ENCODE assay signal across 8 cellular contexts in genomic region chr1:112674986-112675727, GRCh38. TPM values are rescaled to one million over a fixed set of nuclear protein-coding genes. Genes with fewer than 3 reads are reported as not detected.
DNase-seq lines count a peak whose midpoint lies in the region; ATAC-seq, FAIRE-seq and TF ChIP-seq lines count a peak whose summit lies in the region.

No MANE protein-coding gene starts in this region.

- in situ Hi-C loops in HepG2 (cut with HindIII; ENCODE audit: extremely low pct_ligation_motif_present, low pct_unique_long_range_greater_than_20kb): loop anchor here (5.0 kb wide), 1 partner anchor 32 kb away; the partner anchor contains the start of gene RHOC

- peaks cover 62% of the 10 kb centered on the region for H3K4me1 Mint-ChIP-seq in WTC11
- peaks cover 61% of the 10 kb centered on the region for H3K4me1 Mint-ChIP-seq in central memory CD8-positive, alpha-beta T cell

- H2AFZ ChIP-seq in HepG2 (ENCODE audit: low read length): no peak overlapping the region

- no TSS peak for BruUV-seq in HepG2 (replicated peaks; lab: Mats Ljungman, UMichigan)

- H3K79me2 ChIP-seq in DOHH2 (ENCODE audit: control insufficient read depth, low read length): no peaks in the 10 kb centered on the region
- peaks cover 50% of the 10 kb centered on the region for H3K79me2 ChIP-seq in HepG2 (ENCODE audit: insufficient read depth, low read length)

- H3K4me2 ChIP-seq in DOHH2 (ENCODE audit: low read length) (peak overlapping the region; percentile 99), HepG2 (ENCODE audit: low read depth, low read length) (peak overlapping the region; percentile 91)

- H3K27me3 ChIP-seq in DOHH2 (ENCODE audit: control insufficient read depth, low read length): peaks cover 11% of the 10 kb centered on the region
- no peaks in the 10 kb centered on the region; a peak in 1 of 5 replicates for H3K27me3 ChIP-seq in HepG2 (ENCODE audit: control insufficient read depth in 1 of 2, insufficient read depth in 2 of 2, low read length in 2 of 2)

- H3F3A ChIP-seq in DOHH2 (ENCODE audit: control insufficient read depth, insufficient read depth): peaks cover 32% of the 10 kb centered on the region

- H3K27ac Mint-ChIP-seq in WTC11: peak overlapping the region; percentile 92; the same call in 1 of the 2 replicates
- H3K27ac Mint-ChIP-seq in central memory CD8-positive, alpha-beta T cell (ENCODE audit: low read depth): peak overlapping the region; percentile 98

- H4K20me1 ChIP-seq in DOHH2 (ENCODE audit: control insufficient read depth, insufficient read depth, low read depth, low read length) (peaks cover 4% of the 10 kb centered on the region; the same call in 1 of the 2 replicates), HepG2 (ENCODE audit: insufficient read depth, low read length) (no peaks in the 10 kb centered on the region)

- H3K9me2 ChIP-seq in DOHH2 (replicated peaks; ENCODE audit: control insufficient read depth, low read length): no peaks in the 10 kb centered on the region

- H3K4me3 Mint-ChIP-seq in WTC11: peak overlapping the region; percentile 89
- H3K4me3 Mint-ChIP-seq in central memory CD8-positive, alpha-beta T cell: peak overlapping the region; percentile 99

- TF ChIP-seq CTCF in DOHH2 (IDR thresholded peaks at IDR 0.05; ENCODE audit: low read depth, low read length, poor library complexity, severe bottlenecking): peak; percentile 11
- TF ChIP-seq CTCF in WTC11 (IDR thresholded peaks at IDR 0.05): no peak
- peak; percentile 30 for TF ChIP-seq CTCF in HepG2 (CRISPR knock-in tag; IDR thresholded peaks at IDR 0.05)

- H3K36me3 ChIP-seq in DOHH2 (ENCODE audit: control insufficient read depth, low read length): peaks cover 23% of the 10 kb centered on the region
- peaks cover 44% of the 10 kb centered on the region for H3K36me3 ChIP-seq in KOPT-K1 (ENCODE audit: insufficient read depth, low read length)
- H3K36me3 ChIP-seq in HepG2 (replicated peaks in 1 of 2; ENCODE audit: control insufficient read depth in 1 of 2, insufficient read depth in 2 of 2, low read length in 2 of 2): peaks cover 2 to 5% of the 10 kb centered on the region in 2 experiments; a peak in 3 of 5 replicates

- POLR2A ChIA-PET in WTC11 (lab: Charles Lee): interaction anchor here (0.5 to 2.3 kb wide), 14 partner anchors 14 to 284 kb away, joined by 3 to 16 read pairs (median 4); partner anchors contain the start of genes PPM1J and ST7L
- POLR2A ChIA-PET in HepG2 (lab: Yijun Ruan, JAX): interaction anchor here (0.5 to 5.5 kb wide), 15 partner anchors 10 to 1083 kb away, joined by 3 to 251 read pairs (median 7); partner anchors contain the start of genes PPM1J, RHOC and ST7L

- peaks cover 10% of the 10 kb centered on the region; the same call in 1 of the 2 replicates for H3K27me3 Mint-ChIP-seq in WTC11 (ENCODE audit: low read depth)
- no peaks in the 10 kb centered on the region for H3K27me3 Mint-ChIP-seq in central memory CD8-positive, alpha-beta T cell

- ATAC-seq in GM21576 (IDR thresholded peaks at IDR 0.05; ENCODE audit: unreplicated experiment): peak; percentile 24
- ATAC-seq in WTC11: peak; percentile 16
- ATAC-seq in central memory CD8-positive, alpha-beta T cell (replicated peaks; ENCODE audit: extremely low read depth, poor library complexity, severe bottlenecking): peak; percentile 42
- ATAC-seq in HepG2: peak; percentile 84

- no peaks in the 10 kb centered on the region for H3K9me3 ChIP-seq in DOHH2 (ENCODE audit: control insufficient read depth, insufficient read depth, low read length)
- H3K9me3 ChIP-seq in KOPT-K1 (ENCODE audit: insufficient read depth, low read length, poor library complexity, severe bottlenecking): no peaks in the 10 kb centered on the region
- H3K9me3 ChIP-seq in HepG2 (ENCODE audit: low read length): no peaks in the 10 kb centered on the region

- peaks cover 41% of the 10 kb centered on the region for H3K4me1 ChIP-seq in DOHH2 (ENCODE audit: control insufficient read depth, low read length)
- peaks cover 49% of the 10 kb centered on the region for H3K4me1 ChIP-seq in HepG2 (ENCODE audit: insufficient read depth, low read length)

- TF ChIP-seq POLR2A in HepG2 (IDR thresholded peaks at IDR 0.05; ENCODE audit: insufficient read depth in 1 of 2, low read depth in 2 of 2, low read length in 2 of 2): no peak; a peak in 1 of 4 replicates

- TF ChIP-seq EP300 in HepG2 (IDR thresholded peaks at IDR 0.05; ENCODE audit: low read depth in 2 of 2, low read length in 2 of 2): no peak
- TF ChIP-seq EP300 in HepG2 (CRISPR knock-in tag; IDR thresholded peaks at IDR 0.05; ENCODE audit: borderline replicate concordance): no peak

- no peak overlapping the region for H3K27ac ChIP-seq in DOHH2 (ENCODE audit: low read depth, low read length)
- H3K27ac ChIP-seq in KOPT-K1 (ENCODE audit: low read depth, low read length, poor library complexity, severe bottlenecking): peak overlapping the region; percentile 94
- peak overlapping the region; percentile 90 for H3K27ac ChIP-seq in HepG2 (ENCODE audit: extremely low read length, insufficient read depth, low read length)

- no peak for FAIRE-seq in HepG2 (lab: Jason Lieb, UNC)

- under 1% methylated on average over 14 of the region's 68 CpGs for WGBS in HepG2 (ENCODE audit: low lambda C conversion rate)

- peaks cover 15% of the 10 kb centered on the region for H3K36me3 Mint-ChIP-seq in WTC11
- peaks cover 31% of the 10 kb centered on the region for H3K36me3 Mint-ChIP-seq in central memory CD8-positive, alpha-beta T cell (ENCODE audit: insufficient read depth)

- CTCF ChIA-PET in WTC11 (lab: Charles Lee): interaction anchor here (0.5 to 3.6 kb wide), 22 partner anchors 13 to 1128 kb away, joined by 3 to 23 read pairs (median 4); partner anchors contain the start of genes LRIG2, PPM1J, SLC16A1 and WNT2B
- CTCF ChIA-PET in HepG2 (lab: Yijun Ruan, JAX; ENCODE audit: low intra/inter-chr PET ratio, low total read pairs): interaction anchor here (3.7 kb wide), 1 partner anchor 32 kb away, joined by 17 read pairs; the partner anchor contains the start of gene RHOC

- peak overlapping the region; percentile 92 for H3K9ac ChIP-seq in HepG2 (ENCODE audit: insufficient read depth, low read depth, low read length)

- intact Hi-C loops in HepG2 (cut with micrococcal nuclease; ENCODE audit: unreplicated experiment): loop anchor here (2.0 kb wide), 2 partner anchors 24 to 56 kb away; partner anchors contain the start of genes CAPZA1 and ST7L

- DNase-seq in WTC11 (ENCODE audit: low spot score) (peak; percentile 69), HepG2 (ENCODE audit: low spot score) (peak; percentile 14), DMS114 treated with DMSO at 0.1 percent for 48 hours (lab: John Stamatoyannopoulos, UW; ENCODE audit: unreplicated experiment) (no peak)
- DNase-seq in central memory CD8-positive, alpha-beta T cell (ENCODE audit: low spot score in 2 of 2): peak in 1 of 2 donors; percentile 24
- peak in 2 of 3 experiments; percentile 5 to 41 for DNase-seq in stimulated activated CD4-positive, alpha-beta T cell treated with anti-CD3 and anti-CD28 coated beads, TNF-alpha, amount 100 ng/mL, for 24 hours (ENCODE audit: low read depth in 3 of 3)

- TF ChIP-seq RAD21 in HepG2 (CRISPR knock-in tag; IDR thresholded peaks at IDR 0.05): 0 out of 2 replicates have a peak, but pooled peaks have one; percentile 42

- H3K4me3 ChIP-seq in DOHH2 (ENCODE audit: low read length): peak overlapping the region; percentile 85
- H3K4me3 ChIP-seq in HepG2 (replicated peaks in 1 of 3; ENCODE audit: insufficient read depth in 1 of 3, low read depth in 2 of 3, low read length in 3 of 3): peak overlapping the region; percentile 82 to 91 (median 83)

- H3K9me3 Mint-ChIP-seq in WTC11: peaks cover 4% of the 10 kb centered on the region; the same call in 1 of the 2 replicates
- no peaks in the 10 kb centered on the region for H3K9me3 Mint-ChIP-seq in central memory CD8-positive, alpha-beta T cell

RNA-seq across cellular contexts. Expression of gene MOV10, which starts 0.7 kb away (rescaled TPM):
- total RNA-seq in WTC11 (2021) (80.7 to 99.1 TPM (median 98.8 TPM) in 3 replicates), HepG2 (2016; rRNA removed; fragmentation: Illumina TruSeq; extraction: Trizol) (38.0 and 56.4 TPM in 2 replicates)
- total RNA-seq in HepG2 (2016; cell fraction: cytosol; rRNA removed; fragmentation: Illumina TruSeq; extraction: Trizol; ENCODE audit: low read depth): 8.9 and 12.9 TPM in 2 replicates
- 38.3 and 56.0 TPM in 2 replicates for total RNA-seq in HepG2 (2016; cell fraction: insoluble cytoplasmic fraction; rRNA removed; fragmentation: Illumina TruSeq; extraction: Trizol)
- 16.5 and 18.1 TPM in 2 replicates for total RNA-seq in HepG2 (2016; cell fraction: membrane; rRNA removed; fragmentation: Illumina TruSeq; extraction: Trizol)
- 73.8 and 86.8 TPM in 2 replicates for total RNA-seq in HepG2 (2016; cell fraction: nucleus; rRNA removed; fragmentation: Illumina TruSeq; extraction: Trizol)
- polyA plus RNA-seq in HepG2 (2011; rRNA removed): 58.2 and 70.6 TPM in 2 replicates
- polyA plus RNA-seq in HepG2 (2011; cell fraction: cytosol; rRNA removed): 29.1 and 29.4 TPM in 2 replicates
- polyA plus RNA-seq in HepG2 (2011; cell fraction: nucleus; rRNA removed): 312 and 401 TPM in 2 replicates
- 49.6 and 55.9 TPM in 2 replicates for polyA plus RNA-seq in HepG2 (2012)
- 11.5 and 13.4 TPM in 2 replicates for polyA plus RNA-seq in HepG2 (2016; cell fraction: cytosol; fragmentation: Illumina TruSeq; extraction: Trizol; ENCODE audit: low read depth)
- polyA plus RNA-seq in HepG2 (2016; cell fraction: insoluble cytoplasmic fraction; fragmentation: Illumina TruSeq; extraction: Trizol; ENCODE audit: low read depth): 53.0 and 64.1 TPM in 2 replicates
- 20.2 and 20.9 TPM in 2 replicates for polyA plus RNA-seq in HepG2 (2016; cell fraction: membrane; fragmentation: Illumina TruSeq; extraction: Trizol; ENCODE audit: low read depth)
- 253 and 261 TPM in 2 replicates for polyA plus RNA-seq in HepG2 (2016; cell fraction: nucleus; fragmentation: Illumina TruSeq; extraction: Trizol; ENCODE audit: insufficient read depth, low read depth)
- 73.5 and 79.2 TPM in 2 replicates for polyA minus RNA-seq in HepG2 (2011; rRNA and poly(A)+ RNA removed; ENCODE audit: low replicate concordance)
- polyA minus RNA-seq in HepG2 (2011; cell fraction: cytosol; rRNA and poly(A)+ RNA removed): 22.2 and 39.1 TPM in 2 replicates
- 92.0 and 96.2 TPM in 2 replicates for polyA minus RNA-seq in HepG2 (2011; cell fraction: nucleus; rRNA and poly(A)+ RNA removed)

RNA-seq across cellular contexts. Expression of gene RHOC, which starts 31.8 kb away (rescaled TPM):
- total RNA-seq in WTC11 (2021) (67.9 to 68.9 TPM (median 68.2 TPM) in 3 replicates), HepG2 (2016; rRNA removed; fragmentation: Illumina TruSeq; extraction: Trizol) (64.3 and 67.4 TPM in 2 replicates)
- 40.7 and 41.9 TPM in 2 replicates for total RNA-seq in HepG2 (2016; cell fraction: cytosol; rRNA removed; fragmentation: Illumina TruSeq; extraction: Trizol; ENCODE audit: low read depth)
- 68.8 and 78.0 TPM in 2 replicates for total RNA-seq in HepG2 (2016; cell fraction: insoluble cytoplasmic fraction; rRNA removed; fragmentation: Illumina TruSeq; extraction: Trizol)
- total RNA-seq in HepG2 (2016; cell fraction: membrane; rRNA removed; fragmentation: Illumina TruSeq; extraction: Trizol): 52.1 and 54.9 TPM in 2 replicates
- total RNA-seq in HepG2 (2016; cell fraction: nucleus; rRNA removed; fragmentation: Illumina TruSeq; extraction: Trizol): 31.5 and 32.7 TPM in 2 replicates
- polyA plus RNA-seq in HepG2 (2011; rRNA removed): 182 and 203 TPM in 2 replicates
- 242 and 267 TPM in 2 replicates for polyA plus RNA-seq in HepG2 (2011; cell fraction: cytosol; rRNA removed)
- polyA plus RNA-seq in HepG2 (2011; cell fraction: nucleus; rRNA removed): 113 and 161 TPM in 2 replicates
- polyA plus RNA-seq in HepG2 (2012): 110 and 146 TPM in 2 replicates
- 46.2 and 50.8 TPM in 2 replicates for polyA plus RNA-seq in HepG2 (2016; cell fraction: cytosol; fragmentation: Illumina TruSeq; extraction: Trizol; ENCODE audit: low read depth)
- polyA plus RNA-seq in HepG2 (2016; cell fraction: insoluble cytoplasmic fraction; fragmentation: Illumina TruSeq; extraction: Trizol; ENCODE audit: low read depth): 85.4 and 98.1 TPM in 2 replicates
- polyA plus RNA-seq in HepG2 (2016; cell fraction: membrane; fragmentation: Illumina TruSeq; extraction: Trizol; ENCODE audit: low read depth): 52.0 and 55.8 TPM in 2 replicates
- 65.0 and 66.7 TPM in 2 replicates for polyA plus RNA-seq in HepG2 (2016; cell fraction: nucleus; fragmentation: Illumina TruSeq; extraction: Trizol; ENCODE audit: insufficient read depth, low read depth)
- polyA minus RNA-seq in HepG2 (2011; rRNA and poly(A)+ RNA removed; ENCODE audit: low replicate concordance): 93.1 and 215 TPM in 2 replicates
- 55.3 and 74.0 TPM in 2 replicates for polyA minus RNA-seq in HepG2 (2011; cell fraction: cytosol; rRNA and poly(A)+ RNA removed)
- 47.8 and 64.6 TPM in 2 replicates for polyA minus RNA-seq in HepG2 (2011; cell fraction: nucleus; rRNA and poly(A)+ RNA removed)

RNA-seq across cellular contexts. Expression of gene PPM1J, which starts 40.0 kb away (rescaled TPM):
- total RNA-seq in WTC11 (2021) (19.3 to 23.5 TPM (median 22.6 TPM) in 3 replicates), HepG2 (2016; rRNA removed; fragmentation: Illumina TruSeq; extraction: Trizol) (0.07 TPM in 1 of 2 replicates, not detected in the other)
- not detected in 2 replicates for total RNA-seq in HepG2 (2016; cell fraction: cytosol; rRNA removed; fragmentation: Illumina TruSeq; extraction: Trizol; ENCODE audit: low read depth)
- 0.09 and 0.11 TPM in 2 replicates for total RNA-seq in HepG2 (2016; cell fraction: insoluble cytoplasmic fraction; rRNA removed; fragmentation: Illumina TruSeq; extraction: Trizol)
- total RNA-seq in HepG2 (2016; cell fraction: membrane; rRNA removed; fragmentation: Illumina TruSeq; extraction: Trizol): 0.12 TPM in 1 of 2 replicates, not detected in the other
- not detected in 2 replicates for total RNA-seq in HepG2 (2016; cell fraction: nucleus; rRNA removed; fragmentation: Illumina TruSeq; extraction: Trizol)
- polyA plus RNA-seq in HepG2 (2011; rRNA removed): 0.22 and 0.50 TPM in 2 replicates
- 0.36 and 0.40 TPM in 2 replicates for polyA plus RNA-seq in HepG2 (2011; cell fraction: cytosol; rRNA removed)
- 1.2 TPM in 2 replicates for polyA plus RNA-seq in HepG2 (2011; cell fraction: nucleus; rRNA removed)
- polyA plus RNA-seq in HepG2 (2012): 0.32 and 0.37 TPM in 2 replicates
- polyA plus RNA-seq in HepG2 (2016; cell fraction: cytosol; fragmentation: Illumina TruSeq; extraction: Trizol; ENCODE audit: low read depth): not detected in 2 replicates
- polyA plus RNA-seq in HepG2 (2016; cell fraction: insoluble cytoplasmic fraction; fragmentation: Illumina TruSeq; extraction: Trizol; ENCODE audit: low read depth): not detected in 2 replicates
- polyA plus RNA-seq in HepG2 (2016; cell fraction: membrane; fragmentation: Illumina TruSeq; extraction: Trizol; ENCODE audit: low read depth): 0.09 TPM in 1 of 2 replicates, not detected in the other
- polyA plus RNA-seq in HepG2 (2016; cell fraction: nucleus; fragmentation: Illumina TruSeq; extraction: Trizol; ENCODE audit: insufficient read depth, low read depth): not detected in 2 replicates
- 0.30 and 0.49 TPM in 2 replicates for polyA minus RNA-seq in HepG2 (2011; rRNA and poly(A)+ RNA removed; ENCODE audit: low replicate concordance)
- not detected in 2 replicates for polyA minus RNA-seq in HepG2 (2011; cell fraction: cytosol; rRNA and poly(A)+ RNA removed)
- not detected in 2 replicates for polyA minus RNA-seq in HepG2 (2011; cell fraction: nucleus; rRNA and poly(A)+ RNA removed)

RNA-seq across cellular contexts. Expression of gene CAPZA1, which starts 55.5 kb away (rescaled TPM):
- total RNA-seq in WTC11 (2021): 86.6 to 97.5 TPM (median 91.3 TPM) in 3 replicates
- 117 and 210 TPM in 2 replicates for total RNA-seq in HepG2 (2016; rRNA removed; fragmentation: Illumina TruSeq; extraction: Trizol)
- total RNA-seq in HepG2 (2016; cell fraction: cytosol; rRNA removed; fragmentation: Illumina TruSeq; extraction: Trizol; ENCODE audit: low read depth): 34.5 and 43.7 TPM in 2 replicates
- 110 and 227 TPM in 2 replicates for total RNA-seq in HepG2 (2016; cell fraction: insoluble cytoplasmic fraction; rRNA removed; fragmentation: Illumina TruSeq; extraction: Trizol)
- total RNA-seq in HepG2 (2016; cell fraction: membrane; rRNA removed; fragmentation: Illumina TruSeq; extraction: Trizol): 48.4 and 55.0 TPM in 2 replicates
- 80.0 and 85.9 TPM in 2 replicates for total RNA-seq in HepG2 (2016; cell fraction: nucleus; rRNA removed; fragmentation: Illumina TruSeq; extraction: Trizol)
- polyA plus RNA-seq in HepG2 (2011; rRNA removed): 47.9 and 67.0 TPM in 2 replicates
- 27.1 and 46.5 TPM in 2 replicates for polyA plus RNA-seq in HepG2 (2011; cell fraction: cytosol; rRNA removed)
- polyA plus RNA-seq in HepG2 (2011; cell fraction: nucleus; rRNA removed): 25.9 and 45.1 TPM in 2 replicates
- 51.4 and 60.6 TPM in 2 replicates for polyA plus RNA-seq in HepG2 (2012)
- polyA plus RNA-seq in HepG2 (2016; cell fraction: cytosol; fragmentation: Illumina TruSeq; extraction: Trizol; ENCODE audit: low read depth): 7.6 TPM in 2 replicates
- polyA plus RNA-seq in HepG2 (2016; cell fraction: insoluble cytoplasmic fraction; fragmentation: Illumina TruSeq; extraction: Trizol; ENCODE audit: low read depth): 166 and 177 TPM in 2 replicates
- polyA plus RNA-seq in HepG2 (2016; cell fraction: membrane; fragmentation: Illumina TruSeq; extraction: Trizol; ENCODE audit: low read depth): 30.4 and 32.0 TPM in 2 replicates
- polyA plus RNA-seq in HepG2 (2016; cell fraction: nucleus; fragmentation: Illumina TruSeq; extraction: Trizol; ENCODE audit: insufficient read depth, low read depth): 96.3 and 112 TPM in 2 replicates
- 27.6 and 67.6 TPM in 2 replicates for polyA minus RNA-seq in HepG2 (2011; rRNA and poly(A)+ RNA removed; ENCODE audit: low replicate concordance)
- 128 and 129 TPM in 2 replicates for polyA minus RNA-seq in HepG2 (2011; cell fraction: cytosol; rRNA and poly(A)+ RNA removed)
- polyA minus RNA-seq in HepG2 (2011; cell fraction: nucleus; rRNA and poly(A)+ RNA removed): 122 and 123 TPM in 2 replicates

RNA-seq across cellular contexts. Expression of gene ST7L, which starts 56.2 kb away (rescaled TPM):
- total RNA-seq in WTC11 (2021): 14.5 to 18.0 TPM (median 14.8 TPM) in 3 replicates
- total RNA-seq in HepG2 (2016; rRNA removed; fragmentation: Illumina TruSeq; extraction: Trizol): 8.7 and 19.9 TPM in 2 replicates
- 21.7 and 23.1 TPM in 2 replicates for total RNA-seq in HepG2 (2016; cell fraction: cytosol; rRNA removed; fragmentation: Illumina TruSeq; extraction: Trizol; ENCODE audit: low read depth)
- total RNA-seq in HepG2 (2016; cell fraction: insoluble cytoplasmic fraction; rRNA removed; fragmentation: Illumina TruSeq; extraction: Trizol): 7.3 and 16.3 TPM in 2 replicates
- total RNA-seq in HepG2 (2016; cell fraction: membrane; rRNA removed; fragmentation: Illumina TruSeq; extraction: Trizol): 9.9 and 11.4 TPM in 2 replicates
- 21.1 and 31.3 TPM in 2 replicates for total RNA-seq in HepG2 (2016; cell fraction: nucleus; rRNA removed; fragmentation: Illumina TruSeq; extraction: Trizol)
- polyA plus RNA-seq in HepG2 (2011; rRNA removed): 8.0 and 8.6 TPM in 2 replicates
- polyA plus RNA-seq in HepG2 (2011; cell fraction: cytosol; rRNA removed): 6.1 and 7.4 TPM in 2 replicates
- polyA plus RNA-seq in HepG2 (2011; cell fraction: nucleus; rRNA removed): 11.6 and 12.4 TPM in 2 replicates
- 10.5 and 12.2 TPM in 2 replicates for polyA plus RNA-seq in HepG2 (2012)
- 3.4 and 3.8 TPM in 2 replicates for polyA plus RNA-seq in HepG2 (2016; cell fraction: cytosol; fragmentation: Illumina TruSeq; extraction: Trizol; ENCODE audit: low read depth)
- polyA plus RNA-seq in HepG2 (2016; cell fraction: insoluble cytoplasmic fraction; fragmentation: Illumina TruSeq; extraction: Trizol; ENCODE audit: low read depth): 7.3 and 11.1 TPM in 2 replicates
- polyA plus RNA-seq in HepG2 (2016; cell fraction: membrane; fragmentation: Illumina TruSeq; extraction: Trizol; ENCODE audit: low read depth): 4.9 and 6.2 TPM in 2 replicates
- 31.8 and 32.7 TPM in 2 replicates for polyA plus RNA-seq in HepG2 (2016; cell fraction: nucleus; fragmentation: Illumina TruSeq; extraction: Trizol; ENCODE audit: insufficient read depth, low read depth)
- polyA minus RNA-seq in HepG2 (2011; rRNA and poly(A)+ RNA removed; ENCODE audit: low replicate concordance): 8.0 and 31.3 TPM in 2 replicates
- polyA minus RNA-seq in HepG2 (2011; cell fraction: cytosol; rRNA and poly(A)+ RNA removed): 6.1 and 9.7 TPM in 2 replicates
- 28.5 and 30.1 TPM in 2 replicates for polyA minus RNA-seq in HepG2 (2011; cell fraction: nucleus; rRNA and poly(A)+ RNA removed)

Comparison
In these comparisons a context has a peak if more than half of its experiments do, and no peak if none do; other contexts are left out.
1. ATAC-seq: peak in every context shown above with its lines; median percentile 84 in HepG2; 42 in central memory CD8-positive, alpha-beta T cell; 24 in GM21576; 16 in WTC11.
2. RNA of gene PPM1J, which starts 40.0 kb away (total RNA-seq): 19.3 to 23.5 TPM in WTC11; 0.07 to 0.12 TPM in HepG2; every median in the first group is over 10 times any median in the second.